ENCODE assay signal across 1 cellular context in genomic region chr15:55356985-55357585, GRCh38.
TF ChIP-seq lines count a peak whose summit lies in the region.

No MANE protein-coding gene starts in this region.

TF ChIP-seq in IMR-90, 13 proteins besides CTCF, POLR2A, EP300 and RAD21 (continued from another document):
- TF ChIP-seq CHD1 (IDR thresholded peaks at IDR 0.05; ENCODE audit: low read depth, low read length), result no peak
- no peak for TF ChIP-seq MXI1 (IDR thresholded peaks at IDR 0.05; ENCODE audit: borderline replicate concordance, low read depth, low read length)
- no peak for TF ChIP-seq ELK1 (IDR thresholded peaks at IDR 0.05; ENCODE audit: borderline replicate concordance, low read depth, low read length)
- no peak for TF ChIP-seq RFX5 (IDR thresholded peaks at IDR 0.05; ENCODE audit: low read depth, low read length)
- TF ChIP-seq SMC3 (IDR thresholded peaks at IDR 0.05; ENCODE audit: low read depth, low read length), result no peak
